In genomic region chr17:65022751-65023421, GRCh38 we compare ENCODE assay signal across 8 cellular contexts. TPM values are rescaled to one million over a fixed set of nuclear protein-coding genes. Genes with fewer than 3 reads are reported as not detected.
A peak's percentile ranks its signal among the peaks of the same experiment; 100 is the strongest.
DNase-seq lines count a peak whose midpoint lies in the region; ATAC-seq and TF ChIP-seq lines count a peak whose summit lies in the region.

No MANE protein-coding gene starts in this region.

- DNase-seq in AG09309 (ENCODE audit: low read depth) (peak; percentile 7), RKO (ENCODE audit: low spot score) (peak; percentile 47), smooth muscle cell of the brain vasculature (ENCODE audit: low read depth, low spot score) (peak; percentile 26), DMS 273 treated with DMSO at 0.1 percent for 48 hours (lab: John Stamatoyannopoulos, UW) (no peak), nucleus accumbens (lab: John Stamatoyannopoulos, UW) (no peak)

- ATAC-seq in GM18519 (IDR thresholded peaks at IDR 0.05; ENCODE audit: low FRiP score, unreplicated experiment): peak; percentile 78
- peak; percentile 85 for ATAC-seq in HG02885 (IDR thresholded peaks at IDR 0.05; ENCODE audit: poor library complexity, unreplicated experiment)
- peak; percentile 95 for ATAC-seq in esophagus mucosa

- no peak for TF ChIP-seq CTCF in AG09309 (IDR thresholded peaks at IDR 0.05; ENCODE audit: control insufficient read depth, insufficient read depth, low read depth, low read length, missing control alignments)

- no peak overlapping the region for H3K4me3 ChIP-seq in AG09309 (ENCODE audit: control insufficient read depth, low read depth, low read length)

RNA-seq across cellular contexts. Expression of gene GNA13, which starts 33.7 kb away (rescaled TPM):
- 16.9 TPM for total RNA-seq in esophagus mucosa

Comparison
In these comparisons a context has a peak if more than half of its experiments do, and no peak if none do; other contexts are left out.
1. DNase-seq: peak in AG09309 (single experiment), RKO (single experiment) and smooth muscle cell of the brain vasculature (single experiment); none in DMS 273 treated with DMSO at 0.1 percent for 48 hours (single experiment) and nucleus accumbens (0 of 56).
2. Peak in every context shown above with its lines, with median percentiles within 50 percentile points of each other: ATAC-seq.